18 cellular contexts compared by ENCODE assay signal in genomic region chr21:26941436-26941835, GRCh38. TPM values are rescaled to one million over a fixed set of nuclear protein-coding genes. Genes with fewer than 3 reads are reported as not detected.
DNase-seq lines count a peak whose midpoint lies in the region; TF ChIP-seq lines count a peak whose summit lies in the region.
"Had no signal": no experiment of that assay in that cellular context is flagged by ENCODE, and none has a peak within 500 bp of the region (broad histone marks: within the 10 kb centered on the region; RNA-seq: fewer than 3 reads in every experiment).

No MANE protein-coding gene starts in this region.

- peak; percentile 39 for DNase-seq in GM03348 (ENCODE audit: low spot score)
- DNase-seq in adipocyte (ENCODE audit: low read depth), result peak; percentile 39
- peak; percentile 38 for DNase-seq in fibroblast of mammary gland (ENCODE audit: low read depth)
- no peak for DNase-seq in smooth muscle cell (lab: John Stamatoyannopoulos, UW; ENCODE audit: unreplicated experiment)
- no peak for DNase-seq in stimulated activated CD4-positive, alpha-beta T cell treated with anti-CD3 and anti-CD28 coated beads, Interleukin-12 subunit alpha, Interleukin-12 subunit beta, amount 100 ng/mL, for 4 hours
- DNase-seq in Caco-2, result no peak
- DNase-seq in AML-193 (lab: John Stamatoyannopoulos, UW), result no peak
- DNase-seq: CD8-positive, alpha-beta memory T cell; DMS 273 treated with DMSO at 0.1 percent for 48 hours; H7; NCI-H187 treated with DMSO at 0.1 percent for 48 hours; NCI-H446 treated with DMSO at 0.1 percent for 48 hours; NCI-H748 treated with DMSO at 0.1 percent for 48 hours; Peyer's patch; SHP77 had no signal

- CTCF ChIA-PET in Caco-2 (lab: Charles Lee), result no interaction called here

- no peaks in the 10 kb centered on the region for H3F3A ChIP-seq in smooth muscle cell (ENCODE audit: low read depth)

- no peaks in the 10 kb centered on the region for H3K4me1 Mint-ChIP-seq in Caco-2 (ENCODE audit: low read depth, unreplicated experiment)
- H3K4me1 Mint-ChIP-seq: CD8-positive, alpha-beta memory T cell; IgD-negative memory B cell had no signal

- no peaks in the 10 kb centered on the region for H3K36me3 Mint-ChIP-seq in Caco-2 (ENCODE audit: insufficient read depth, unreplicated experiment)
- H3K36me3 Mint-ChIP-seq: CD8-positive, alpha-beta memory T cell; IgD-negative memory B cell had no signal

- BruUV-seq in Caco-2 (replicated peaks; lab: Mats Ljungman, UMichigan), result no TSS peak

- no peaks in the 10 kb centered on the region for H3K79me2 ChIP-seq in smooth muscle cell (ENCODE audit: low read depth)

- H2AFZ ChIP-seq in smooth muscle cell (ENCODE audit: low read depth), result no peak overlapping the region

- H3K9ac ChIP-seq in adipocyte (ENCODE audit: low read length) (peak overlapping the region; percentile 66), smooth muscle cell (ENCODE audit: low read depth) (no peak overlapping the region)
- H3K9ac ChIP-seq: BLaER1 had no signal

- no peaks in the 10 kb centered on the region for H4K20me1 ChIP-seq in smooth muscle cell (ENCODE audit: low read depth)
- H4K20me1 ChIP-seq: BLaER1 had no signal

- H3K4me3 Mint-ChIP-seq in Caco-2 (ENCODE audit: unreplicated experiment), result no peak overlapping the region
- H3K4me3 Mint-ChIP-seq: CD8-positive, alpha-beta memory T cell; IgD-negative memory B cell had no signal

- POLR2A ChIA-PET in Caco-2 (lab: Charles Lee), result no interaction called here

- H3K4me2 ChIP-seq in smooth muscle cell, result peak overlapping the region; percentile 52
- H3K4me2 ChIP-seq: BLaER1 had no signal

- intact Hi-C loops in Caco-2 (cut with micrococcal nuclease; ENCODE audit: unreplicated experiment), result loop anchor here (10.0 kb wide), 1 partner anchor 93 kb away; no protein-coding TSS in a partner anchor

- H3K27me3 ChIP-seq in adipocyte (replicated peaks; ENCODE audit: control insufficient read depth, insufficient read depth, low read length) (no peaks in the 10 kb centered on the region), smooth muscle cell (ENCODE audit: low read depth) (no peaks in the 10 kb centered on the region), Caco-2 (replicated peaks; ENCODE audit: control insufficient read depth, insufficient read depth, low read length) (no peaks in the 10 kb centered on the region)
- H3K27me3 ChIP-seq: BLaER1, Peyer's patch had no signal

- WGBS in smooth muscle cell (ENCODE audit: low lambda C conversion rate), result 89% methylated on average over 1 of the region's 1 CpG

- peaks cover 77% of the 10 kb centered on the region for H3K4me1 ChIP-seq in adipocyte (ENCODE audit: control insufficient read depth, insufficient read depth, low read length)
- peaks cover 12% of the 10 kb centered on the region for H3K4me1 ChIP-seq in smooth muscle cell (ENCODE audit: low read depth)
- no peaks in the 10 kb centered on the region for H3K4me1 ChIP-seq in Caco-2
- H3K4me1 ChIP-seq: Peyer's patch had no signal

- no peaks in the 10 kb centered on the region for H3K9me3 ChIP-seq in adipocyte (ENCODE audit: control insufficient read depth, low read length)
- no peaks in the 10 kb centered on the region for H3K9me3 ChIP-seq in smooth muscle cell (replicated peaks; ENCODE audit: low read depth)
- H3K9me3 ChIP-seq in Caco-2, result no peaks in the 10 kb centered on the region
- H3K9me3 ChIP-seq: BLaER1, Peyer's patch had no signal

- H3K36me3 ChIP-seq in adipocyte (ENCODE audit: control insufficient read depth, insufficient read depth, low read length, severe bottlenecking) (peaks cover 77% of the 10 kb centered on the region), smooth muscle cell (ENCODE audit: low read depth) (no peaks in the 10 kb centered on the region), Caco-2 (ENCODE audit: control insufficient read depth, insufficient read depth, low read length) (no peaks in the 10 kb centered on the region)
- H3K36me3 ChIP-seq: BLaER1, Peyer's patch had no signal

- peak overlapping the region; percentile 10 for H3K27ac ChIP-seq in smooth muscle cell (ENCODE audit: low read depth)
- H3K27ac ChIP-seq: BLaER1, Peyer's patch had no signal

- H3K4me3 ChIP-seq in adipocyte (ENCODE audit: low read length) (peak overlapping the region; percentile 67), fibroblast of mammary gland (ENCODE audit: control insufficient read depth, low read depth, low read length) (no peak overlapping the region), smooth muscle cell (no peak overlapping the region), Caco-2 (ENCODE audit: low read depth, low read length) (no peak overlapping the region)
- H3K4me3 ChIP-seq: BLaER1, Peyer's patch had no signal

- no peak overlapping the region for H3K27ac Mint-ChIP-seq in Caco-2 (ENCODE audit: unreplicated experiment)
- H3K27ac Mint-ChIP-seq: CD8-positive, alpha-beta memory T cell; IgD-negative memory B cell had no signal

- H3K27me3 Mint-ChIP-seq in Caco-2 (ENCODE audit: insufficient read depth, unreplicated experiment), result peaks cover 3% of the 10 kb centered on the region
- H3K27me3 Mint-ChIP-seq: CD8-positive, alpha-beta memory T cell; IgD-negative memory B cell had no signal

- H3K9me3 Mint-ChIP-seq in Caco-2 (ENCODE audit: unreplicated experiment), result peaks cover 9% of the 10 kb centered on the region

- TF ChIP-seq CTCF in fibroblast of mammary gland (conservative IDR thresholded peaks at IDR 0.05; ENCODE audit: control insufficient read depth, insufficient read depth, low read depth, low read length) (no peak), smooth muscle cell (IDR thresholded peaks at IDR 0.05; ENCODE audit: borderline replicate concordance, insufficient read depth, poor library complexity, severe bottlenecking) (no peak), Caco-2 (IDR thresholded peaks at IDR 0.05; ENCODE audit: insufficient read depth in 1 of 2, low read depth in 1 of 2, low read length in 1 of 2, severe bottlenecking in 1 of 2, unreplicated experiment in 1 of 2) (no peak)

RNA-seq across cellular contexts. Expression of gene ADAMTS5, which starts 25.5 kb away (rescaled TPM):
- total RNA-seq in smooth muscle cell (15.5 and 18.4 TPM in 2 replicates), Caco-2 (2022) (not detected in 2 replicates)
- 6.5 and 7.6 TPM in 2 replicates for polyA plus RNA-seq in smooth muscle cell
- total RNA-seq: CD8-positive, alpha-beta memory T cell; HT-29 had no signal
- polyA plus RNA-seq: CD8-positive, alpha-beta memory T cell; IgD-negative memory B cell had no signal

Comparison
In these comparisons a context has a peak if more than half of its experiments do, and no peak if none do; other contexts are left out.
1. DNase-seq: peak in GM03348 (single experiment), adipocyte (single experiment) and fibroblast of mammary gland (single experiment); none in smooth muscle cell (single experiment), stimulated activated CD4-positive, alpha-beta T cell treated with anti-CD3 and anti-CD28 coated beads, Interleukin-12 subunit alpha, Interleukin-12 subunit beta, amount 100 ng/mL, for 4 hours (single experiment), Caco-2 (0 of 2) and AML-193 (0 of 2).
2. RNA of gene ADAMTS5, which starts 25.5 kb away (total RNA-seq): 15.5 to 18.4 TPM in smooth muscle cell; not detected in Caco-2; every median in the first group is over 10 times any median in the second.